In genomic region chr1:97270508-97271307, GRCh38 we compare ENCODE assay signal across 13 cellular contexts.
DNase-seq lines count a peak whose midpoint lies in the region; ATAC-seq and TF ChIP-seq lines count a peak whose summit lies in the region.
"Had no signal": no experiment of that assay in that cellular context is flagged by ENCODE, and none has a peak within 500 bp of the region (broad histone marks: within the 10 kb centered on the region; RNA-seq: fewer than 3 reads in every experiment).

No MANE protein-coding gene starts in this region.

- BruUV-seq in IMR-90 (replicated peaks; lab: Mats Ljungman, UMichigan), result no TSS peak

- no peaks in the 10 kb centered on the region for H3K4me1 ChIP-seq in IMR-90 (ENCODE audit: control insufficient read depth, insufficient read depth, low read length)

- H3K27me3 ChIP-seq in IMR-90 (ENCODE audit: control insufficient read depth, insufficient read depth, low read length), result no peaks in the 10 kb centered on the region
- H3K27me3 ChIP-seq: dorsolateral prefrontal cortex had no signal

- DNase-seq in DMS53 (lab: John Stamatoyannopoulos, UW) (peak; percentile 25), DMS53 treated with DMSO at 0.1 percent for 48 hours (lab: John Stamatoyannopoulos, UW; ENCODE audit: unreplicated experiment) (no peak), IMR-90 (peak; percentile 56), astrocyte of the spinal cord (ENCODE audit: low read depth, low spot score) (peak; percentile 19), omental fat pad (ENCODE audit: low spot score) (no peak), coronary artery (ENCODE audit: low spot score) (no peak), DMS79 treated with DMSO at 0.1 percent for 48 hours (lab: John Stamatoyannopoulos, UW) (no peak), inferior parietal cortex (ENCODE audit: extremely low spot score) (no peak)
- DNase-seq: activated CD4-positive, CD25-positive, alpha-beta regulatory T cell treated with anti-CD3 and anti-CD28 coated beads, Interleukin-2, amount 50 U/mL, for 72 hours; CD4-positive, alpha-beta T cell; dorsolateral prefrontal cortex; mesendoderm; NCI-H1092 treated with DMSO at 0.1 percent for 48 hours had no signal

- CTCF ChIA-PET in IMR-90 (lab: Yijun Ruan, JAX), result no interaction called here

- H4K20me1 ChIP-seq in IMR-90 (ENCODE audit: insufficient read depth, low read length), result no peaks in the 10 kb centered on the region

- 80% methylated on average over 1 of the region's 3 CpGs; no CpG with 5 or more reads in 1 of the 2 experiments for WGBS in IMR-90 (ENCODE audit: extremely low coverage in 2 of 2, insufficient read length in 1 of 2), 2 experiments

- H3K9me3 ChIP-seq in IMR-90 (ENCODE audit: control insufficient read depth, insufficient read depth, low read length), result no peaks in the 10 kb centered on the region

- no peak overlapping the region for H4K91ac ChIP-seq in IMR-90 (ENCODE audit: insufficient read depth, low read depth, low read length)

- TF ChIP-seq POLR2A in IMR-90 (IDR thresholded peaks at IDR 0.05; ENCODE audit: low read depth, low read length), result no peak

- H3K9me1 ChIP-seq in IMR-90 (ENCODE audit: insufficient read depth, low read length), result no peaks in the 10 kb centered on the region

- no peak overlapping the region for H2BK5ac ChIP-seq in IMR-90 (ENCODE audit: low read depth, low read length, poor library complexity, severe bottlenecking)

- no peak overlapping the region for H2BK20ac ChIP-seq in IMR-90 (ENCODE audit: low read depth, low read length)

- no peak overlapping the region for H2BK120ac ChIP-seq in IMR-90 (ENCODE audit: low read depth, low read length)

- H3K4me3 ChIP-seq in IMR-90 (ENCODE audit: insufficient read depth, low read depth, low read length) (no peak overlapping the region), astrocyte of the spinal cord (ENCODE audit: low read depth, low read length) (no peak overlapping the region), coronary artery (no peak overlapping the region)
- H3K4me3 ChIP-seq: dorsolateral prefrontal cortex had no signal

- no peak overlapping the region for H3K56ac ChIP-seq in IMR-90 (ENCODE audit: extremely low read depth, insufficient read depth, low read length)

- no peaks in the 10 kb centered on the region for H3K79me1 ChIP-seq in IMR-90 (ENCODE audit: low read depth in 1 of 2, low read length in 2 of 2)

- no peak overlapping the region for H3K23ac ChIP-seq in IMR-90 (ENCODE audit: low read depth, low read length)

- dilution Hi-C loops in IMR-90 (cut with HindIII; ENCODE audit: low sequenced_read_pairs, unreplicated experiment), result no loop called here

- TF ChIP-seq RAD21 in IMR-90 (IDR thresholded peaks at IDR 0.05; ENCODE audit: low read length), result no peak

- POLR2A ChIA-PET in IMR-90 (lab: Charles Lee; ENCODE audit: unreplicated experiment), result no interaction called here

- H3K27ac ChIP-seq in IMR-90 (ENCODE audit: insufficient read depth, low read length) (no peak overlapping the region), coronary artery (no peak overlapping the region)
- H3K27ac ChIP-seq: dorsolateral prefrontal cortex had no signal

- H3K4ac ChIP-seq in IMR-90 (ENCODE audit: low read depth, low read length), result no peak overlapping the region

- H3K4me2 ChIP-seq in IMR-90 (ENCODE audit: low read depth, low read length), result no peak overlapping the region

- H3K14ac ChIP-seq in IMR-90 (replicated peaks; ENCODE audit: low read depth, low read length), result no peak overlapping the region

- ATAC-seq in IMR-90 (ENCODE audit: low read depth) (no peak), omental fat pad (ENCODE audit: low FRiP score) (peak; percentile 79)

- H3K9ac ChIP-seq in IMR-90 (ENCODE audit: low read depth, low read length), result no peak overlapping the region

- H2AK5ac ChIP-seq in IMR-90 (ENCODE audit: low read depth, low read length), result no peak overlapping the region

- no peak overlapping the region for H2AK9ac ChIP-seq in IMR-90 (replicated peaks; ENCODE audit: low read depth, low read length, poor library complexity)

- H4K5ac ChIP-seq in IMR-90 (ENCODE audit: low read depth, low read length), result no peak overlapping the region

- H2BK15ac ChIP-seq in IMR-90 (ENCODE audit: low read depth, low read length), result no peak overlapping the region; the same call in 2 of the 3 replicates

- TF ChIP-seq CTCF in IMR-90 (conservative IDR thresholded peaks at IDR 0.05; ENCODE audit: low read depth, low read length), result no peak
- TF ChIP-seq CTCF in astrocyte of the spinal cord (IDR thresholded peaks at IDR 0.05; ENCODE audit: low read depth, low read length), result no peak
- no peak for TF ChIP-seq CTCF in omental fat pad (IDR thresholded peaks at IDR 0.05)
- TF ChIP-seq CTCF in coronary artery (IDR thresholded peaks at IDR 0.05), result no peak

- intact Hi-C loops in IMR-90 (cut with micrococcal nuclease), result no loop called here

- H3K18ac ChIP-seq in IMR-90 (ENCODE audit: low read depth, low read length), result no peak overlapping the region

- H3K36me3 ChIP-seq in IMR-90 (ENCODE audit: control insufficient read depth, insufficient read depth, low read length), result no peaks in the 10 kb centered on the region

- H2AFZ ChIP-seq in IMR-90 (replicated peaks; ENCODE audit: low read length, poor library complexity), result no peak overlapping the region

- in situ Hi-C loops in IMR-90 (cut with MboI; ENCODE audit: low sequenced_read_pairs), result no loop called here
- in situ Hi-C loops in astrocyte of the spinal cord (cut with HindIII; ENCODE audit: low sequenced_read_pairs), result no loop called here

- H4K8ac ChIP-seq in IMR-90 (ENCODE audit: low read depth in 2 of 2, low read length in 2 of 2), result no peak overlapping the region

TF ChIP-seq in IMR-90, 13 proteins besides CTCF, POLR2A, EP300 and RAD21:
- TF ChIP-seq CEBPB (IDR thresholded peaks at IDR 0.05; ENCODE audit: low read depth, low read length), result no peak
- TF ChIP-seq USF2 (IDR thresholded peaks at IDR 0.05; ENCODE audit: low read depth, low read length), result no peak
- no peak for TF ChIP-seq SMC3 (IDR thresholded peaks at IDR 0.05; ENCODE audit: low read depth, low read length)
- TF ChIP-seq, protein P1, sequence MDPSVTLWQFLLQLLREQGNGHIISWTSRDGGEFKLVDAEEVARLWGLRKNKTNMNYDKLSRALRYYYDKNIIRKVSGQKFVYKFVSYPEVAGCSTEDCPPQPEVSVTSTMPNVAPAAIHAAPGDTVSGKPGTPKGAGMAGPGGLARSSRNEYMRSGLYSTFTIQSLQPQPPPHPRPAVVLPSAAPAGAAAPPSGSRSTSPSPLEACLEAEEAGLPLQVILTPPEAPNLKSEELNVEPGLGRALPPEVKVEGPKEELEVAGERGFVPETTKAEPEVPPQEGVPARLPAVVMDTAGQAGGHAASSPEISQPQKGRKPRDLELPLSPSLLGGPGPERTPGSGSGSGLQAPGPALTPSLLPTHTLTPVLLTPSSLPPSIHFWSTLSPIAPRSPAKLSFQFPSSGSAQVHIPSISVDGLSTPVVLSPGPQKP (IDR thresholded peaks at IDR 0.05; ENCODE audit: borderline replicate concordance, low read depth, low read length), result no peak
- no peak for TF ChIP-seq MXI1 (IDR thresholded peaks at IDR 0.05; ENCODE audit: borderline replicate concordance, low read depth, low read length)
- no peak for TF ChIP-seq RCOR1 (IDR thresholded peaks at IDR 0.05; ENCODE audit: insufficient replicate concordance, low read length)
- no peak for TF ChIP-seq RFX5 (IDR thresholded peaks at IDR 0.05; ENCODE audit: low read depth, low read length)
- no peak for TF ChIP-seq CHD1 (IDR thresholded peaks at IDR 0.05; ENCODE audit: low read depth, low read length)
- TF ChIP-seq NFE2L2 (IDR thresholded peaks at IDR 0.05; ENCODE audit: low read depth, low read length), result no peak
- TF ChIP-seq MAZ (IDR thresholded peaks at IDR 0.05; ENCODE audit: borderline replicate concordance, low read depth, low read length), result no peak
- TF ChIP-seq MAFK (IDR thresholded peaks at IDR 0.05; ENCODE audit: low read depth, low read length), result no peak
- no peak for TF ChIP-seq FOS (IDR thresholded peaks at IDR 0.05; ENCODE audit: low read depth, low read length)
- TF ChIP-seq BHLHE40 (IDR thresholded peaks at IDR 0.05; ENCODE audit: low read depth, low read length), result no peak
TF ChIP-seq in IMR-90: peak in this region for 0.

Comparison
In these comparisons a context has a peak if more than half of its experiments do, and no peak if none do; other contexts are left out.
1. DNase-seq: peak in DMS53 (single experiment), IMR-90 (single experiment) and astrocyte of the spinal cord (single experiment); none in DMS53 treated with DMSO at 0.1 percent for 48 hours (single experiment), omental fat pad (single experiment), coronary artery (single experiment), DMS79 treated with DMSO at 0.1 percent for 48 hours (single experiment) and inferior parietal cortex (single experiment).